Comparison of ENCODE assay signal across 14 cellular contexts in the genomic region with DNA sequence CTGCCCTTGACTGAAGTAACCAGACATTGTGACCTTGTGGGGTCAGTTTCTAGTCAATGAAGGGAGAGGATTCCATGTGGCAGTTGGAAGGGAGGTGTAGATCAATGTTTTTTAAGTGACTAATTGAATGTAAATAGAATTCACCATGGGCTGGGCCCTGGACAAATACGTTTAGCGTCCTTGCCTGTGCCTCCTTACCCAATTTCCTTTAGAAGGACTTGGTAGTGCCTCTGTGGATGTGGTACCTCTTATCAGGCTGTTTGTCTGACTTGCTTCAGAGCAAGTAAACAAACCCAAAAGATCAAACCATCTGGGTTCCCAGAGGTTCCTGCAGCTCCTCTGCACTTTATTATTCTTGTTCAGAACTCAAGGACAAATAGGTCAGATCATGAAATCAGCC. TPM values are rescaled to one million over a fixed set of nuclear protein-coding genes. Genes with fewer than 3 reads are reported as not detected.
DNase-seq lines count a peak whose midpoint lies in the region; ATAC-seq and TF ChIP-seq lines count a peak whose summit lies in the region.
"Had no signal": no experiment of that assay in that cellular context is flagged by ENCODE, and none has a peak within 500 bp of the region (broad histone marks: within the 10 kb centered on the region; RNA-seq: fewer than 3 reads in every experiment).

No MANE protein-coding gene starts in this region.

- H3K36me3 Mint-ChIP-seq in activated T-helper 17 cell treated with anti-CD3 and anti-CD28 coated beads, Interleukin-2, amount 50 U/mL, for 72 hours (ENCODE audit: low read depth): peaks cover 7% of the 10 kb centered on the region
- H3K36me3 Mint-ChIP-seq in naive thymus-derived CD8-positive, alpha-beta T cell: peaks cover 0 to 3% (median 0%) of the 10 kb centered on the region in 3 donors

- ATAC-seq in right cardiac atrium (no peak), GM19023 (IDR thresholded peaks at IDR 0.05; ENCODE audit: unreplicated experiment) (no peak)
- ATAC-seq in activated T-helper 17 cell treated with anti-CD3 and anti-CD28 coated beads, Interleukin-2, amount 50 U/mL, for 72 hours (replicated peaks): no peak
- ATAC-seq in naive thymus-derived CD8-positive, alpha-beta T cell: no peak

- peaks cover 2% of the 10 kb centered on the region for H3K79me2 ChIP-seq in Karpas-422 (ENCODE audit: low read length)

- peak overlapping the region; percentile 16 for H3K27ac Mint-ChIP-seq in activated T-helper 17 cell treated with anti-CD3 and anti-CD28 coated beads, Interleukin-2, amount 50 U/mL, for 72 hours
- H3K27ac Mint-ChIP-seq in naive thymus-derived CD8-positive, alpha-beta T cell: peak overlapping the region in 8 of 10 donors; percentile 7 to 94 (median 58)

- no peak for TF ChIP-seq POLR2A in uterus (IDR thresholded peaks at IDR 0.05)

- H3K36me3 ChIP-seq in uterus (no peaks in the 10 kb centered on the region), Karpas-422 (ENCODE audit: insufficient read depth, low read length) (no peaks in the 10 kb centered on the region)
- H3K36me3 ChIP-seq: BLaER1 had no signal

- peak overlapping the region; percentile 78 for H3K27ac ChIP-seq in right cardiac atrium (ENCODE audit: low read length)
- H3K27ac ChIP-seq in uterus: peak overlapping the region; percentile 93 to 97
- H3K27ac ChIP-seq in Karpas-422 (ENCODE audit: low read length): no peak overlapping the region
- H3K27ac ChIP-seq: BLaER1 had no signal

- H3K27me3 Mint-ChIP-seq in activated T-helper 17 cell treated with anti-CD3 and anti-CD28 coated beads, Interleukin-2, amount 50 U/mL, for 72 hours: no peaks in the 10 kb centered on the region
- no peaks in the 10 kb centered on the region for H3K27me3 Mint-ChIP-seq in naive thymus-derived CD8-positive, alpha-beta T cell

- peaks cover 2% of the 10 kb centered on the region for H3K9me3 Mint-ChIP-seq in activated T-helper 17 cell treated with anti-CD3 and anti-CD28 coated beads, Interleukin-2, amount 50 U/mL, for 72 hours
- H3K9me3 Mint-ChIP-seq in naive thymus-derived CD8-positive, alpha-beta T cell: peaks cover 0 to 5% (median 0%) of the 10 kb centered on the region in 9 donors

- peak overlapping the region; percentile 83 for H3K4me3 Mint-ChIP-seq in activated T-helper 17 cell treated with anti-CD3 and anti-CD28 coated beads, Interleukin-2, amount 50 U/mL, for 72 hours
- H3K4me3 Mint-ChIP-seq in naive thymus-derived CD8-positive, alpha-beta T cell: peak overlapping the region in 1 of 10 donors; percentile 54

- H3K4me1 ChIP-seq in right cardiac atrium (ENCODE audit: control insufficient read depth, insufficient read depth, low read length) (peaks cover 2% of the 10 kb centered on the region), uterus (peaks cover 0 to 15% of the 10 kb centered on the region in 2 donors), Karpas-422 (ENCODE audit: low read length) (peaks cover 13% of the 10 kb centered on the region)

- H3K9ac ChIP-seq in Karpas-422 (ENCODE audit: low read length): no peak overlapping the region
- H3K9ac ChIP-seq: BLaER1 had no signal

- H3K9me2 ChIP-seq in Karpas-422 (replicated peaks; ENCODE audit: insufficient read depth, low read length): no peaks in the 10 kb centered on the region

- intact Hi-C loops in right cardiac atrium (cut with DNase I): loop anchor here in 2 of 4 donors (10.0 kb wide), 2 partner anchors 283 to 413 kb away; a partner anchor contains a TSS
- intact Hi-C loops in cardiac septum (cut with DNase I): loop anchor here (10.0 kb wide), 1 partner anchor 413 kb away; a partner anchor contains a TSS
- intact Hi-C loops in uterus (cut with DNase I; ENCODE audit: low total_unique reads): no loop called here

- POLR2A ChIA-PET in naive thymus-derived CD8-positive, alpha-beta T cell (lab: Charles Lee): interaction anchor here (0.6 kb wide), 1 partner anchor 14 kb away, joined by 5 read pairs; no protein-coding TSS in a partner anchor

- H3K27me3 ChIP-seq in right cardiac atrium (ENCODE audit: control insufficient read depth, insufficient read depth) (no peaks in the 10 kb centered on the region), uterus (no peaks in the 10 kb centered on the region), Karpas-422 (ENCODE audit: low read length) (no peaks in the 10 kb centered on the region)
- H3K27me3 ChIP-seq: BLaER1 had no signal

- no peak overlapping the region for H3K4me2 ChIP-seq in Karpas-422 (ENCODE audit: low read depth, low read length, poor library complexity, severe bottlenecking)
- H3K4me2 ChIP-seq: BLaER1 had no signal

- TF ChIP-seq CTCF in uterus (IDR thresholded peaks at IDR 0.05): no peak

- H3K4me3 ChIP-seq in right cardiac atrium (ENCODE audit: low read length) (no peak overlapping the region), uterus (no peak overlapping the region), Karpas-422 (ENCODE audit: low read length) (no peak overlapping the region)
- H3K4me3 ChIP-seq: BLaER1 had no signal

- WGBS in right cardiac atrium: 81% methylated on average over 2 of the region's 2 CpGs

- peaks cover 19% of the 10 kb centered on the region for H3K4me1 Mint-ChIP-seq in activated T-helper 17 cell treated with anti-CD3 and anti-CD28 coated beads, Interleukin-2, amount 50 U/mL, for 72 hours
- peaks cover 20 to 48% (median 40%) of the 10 kb centered on the region in 4 donors for H3K4me1 Mint-ChIP-seq in naive thymus-derived CD8-positive, alpha-beta T cell

- peaks cover 1% of the 10 kb centered on the region for H3K9me3 ChIP-seq in right cardiac atrium (ENCODE audit: control insufficient read depth, low read length)
- H3K9me3 ChIP-seq in uterus: no peaks in the 10 kb centered on the region
- H3K9me3 ChIP-seq in Karpas-422 (ENCODE audit: low read length): no peaks in the 10 kb centered on the region

- H2AFZ ChIP-seq in Karpas-422 (ENCODE audit: low read length): no peak overlapping the region

- H4K20me1 ChIP-seq in Karpas-422 (ENCODE audit: insufficient read depth, low read depth, low read length): peaks cover under 1% of the 10 kb centered on the region; the same call in 1 of the 2 replicates

- no peak for DNase-seq in right cardiac atrium
- no peak for DNase-seq in cardiac septum (ENCODE audit: low spot score)
- DNase-seq in naive thymus-derived CD8-positive, alpha-beta T cell: no peak
- DNase-seq in uterus: no peak
- DNase-seq in SIG-M5 treated with dmso at 0.1 percent for 504 hours (lab: John Stamatoyannopoulos, UW; ENCODE audit: unreplicated experiment): no peak
- no peak for DNase-seq in Karpas-422
- DNase-seq: activated T-cell treated with anti-CD3 and anti-CD28 coated beads, Interleukin-2, amount 50 U/mL, for 48 hours; glutamatergic neuron; NCI-H2107; occipital lobe; SW 1271 had no signal

RNA-seq across cellular contexts. Expression of a gene that starts 4.3 kb away (rescaled TPM):
- total RNA-seq in right cardiac atrium: 10 to 100 TPM; 44.1 to 53.0 (median 46.7) TPM
- polyA plus RNA-seq in right cardiac atrium: 11.3 TPM
- 47.5 TPM for total RNA-seq in cardiac septum
- total RNA-seq in activated T-helper 17 cell treated with anti-CD3 and anti-CD28 coated beads, Interleukin-2, amount 50 U/mL, for 72 hours: 10 to 100 TPM; 20.5 to 25.9 TPM
- 10 to 100 TPM; 69.6 to 70.3 TPM for total RNA-seq in naive thymus-derived CD8-positive, alpha-beta T cell
- polyA plus RNA-seq in naive thymus-derived CD8-positive, alpha-beta T cell: 10 to 100 TPM; 19.0 to 29.3 (median 26.2) TPM
- total RNA-seq in uterus: 100 to 1,000 TPM in 1 of 4 donors, 10 to 100 TPM in 3; 29.1 to 159 (median 61.2) TPM
- 64.1 and 73.6 TPM in 2 replicates for total RNA-seq in Karpas-422 (2014; rRNA removed; shearing (Covaris generic); ENCODE audit: low replicate concordance)
